Comparison of ENCODE assay signal across 8 cellular contexts in the genomic region with DNA sequence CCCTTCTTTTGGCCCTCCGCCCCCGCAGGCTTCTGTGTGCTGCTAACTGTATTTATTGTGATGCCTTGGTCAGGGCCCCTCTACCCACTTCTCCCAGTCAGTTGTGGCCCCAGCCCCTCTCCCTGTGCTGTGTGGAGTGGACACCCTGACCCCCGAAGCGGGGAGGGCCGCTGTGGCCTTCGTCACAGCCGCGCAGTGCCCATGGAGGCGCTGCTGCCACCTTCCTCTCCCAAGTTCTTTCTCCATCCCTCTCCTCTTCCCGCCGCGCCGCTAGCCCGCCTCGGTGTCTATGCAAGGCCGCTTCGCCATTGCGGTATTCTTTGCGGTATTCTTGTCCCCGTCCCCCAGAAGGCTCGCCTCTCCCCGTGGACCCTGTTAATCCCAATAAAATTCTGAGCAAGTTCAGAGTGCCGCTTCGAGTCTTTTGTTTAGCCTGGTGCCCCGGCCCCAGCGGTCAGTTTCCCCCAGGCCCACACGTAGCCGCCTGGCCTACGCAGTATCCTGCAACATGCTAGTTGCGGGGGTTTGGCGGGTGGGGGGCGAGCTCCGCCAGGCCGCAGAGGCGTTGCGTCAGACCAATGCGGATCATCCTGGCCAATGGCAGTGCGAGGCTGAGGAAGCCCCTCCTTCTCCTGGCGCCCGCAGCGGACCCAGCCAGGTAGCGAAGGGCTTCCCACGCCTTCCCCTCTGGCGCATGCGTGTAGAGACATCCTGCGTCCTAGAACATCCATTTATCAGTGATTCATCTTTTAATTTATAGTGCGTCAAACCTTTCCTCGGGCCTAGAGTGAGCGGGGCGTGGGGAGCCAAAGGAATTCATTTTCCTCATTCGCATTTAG. TPM values are rescaled to one million over a fixed set of nuclear protein-coding genes. Genes with fewer than 3 reads are reported as not detected.
DNase-seq lines count a peak whose midpoint lies in the region; ATAC-seq and TF ChIP-seq lines count a peak whose summit lies in the region.

No MANE protein-coding gene starts in this region.

- DNase-seq in DMS 273 (lab: John Stamatoyannopoulos, UW; ENCODE audit: unreplicated experiment) = peak; percentile 65
- DNase-seq in DMS 273 treated with DMSO at 0.1 percent for 48 hours (lab: John Stamatoyannopoulos, UW) = no peak
- peak; percentile 88 to 92 for DNase-seq in NCI-H2081 (lab: John Stamatoyannopoulos, UW)
- peak; percentile 61 to 76 for DNase-seq in activated CD8-positive, alpha-beta memory T cell treated with anti-CD3 and anti-CD28 coated beads for 1 hour (ENCODE audit: extremely low read depth in 1 of 2, low read depth in 1 of 2)
- DNase-seq in lung (ENCODE audit: low spot score) = peak; percentile 69
- DNase-seq in stimulated activated CD4-positive, alpha-beta T cell treated with anti-CD3 and anti-CD28 coated beads, Interleukin-4, amount 100 ng/mL, for 24 hours = peak; percentile 81
- DNase-seq in OCI-M2 (lab: John Stamatoyannopoulos, UW; ENCODE audit: unreplicated experiment) = no peak

- WGBS in ectodermal cell, 2 experiments = 27 to 28% methylated on average over 50 of the region's 51 CpGs
- WGBS in lung, 2 donors = 20 to 46% methylated on average over 49 to 51 of the region's 51 CpGs

- H3K27me3 ChIP-seq in ectodermal cell (ENCODE audit: control insufficient read depth, insufficient read depth, low read length, poor library complexity, severe bottlenecking) = no peaks in the 10 kb centered on the region
- H3K27me3 ChIP-seq in lung (ENCODE audit: control insufficient read depth, insufficient read depth) = no peaks in the 10 kb centered on the region

- no peak for TF ChIP-seq CTCF in lung (IDR thresholded peaks at IDR 0.05; ENCODE audit: control extremely low read depth, extremely low read depth)

- H3K36me3 ChIP-seq in ectodermal cell (ENCODE audit: control insufficient read depth, insufficient read depth, low read length) = peaks cover 15% of the 10 kb centered on the region
- peaks cover 3% of the 10 kb centered on the region in 2 donors for H3K36me3 ChIP-seq in lung (ENCODE audit: control insufficient read depth in 2 of 2, insufficient read depth in 2 of 2, low read length in 2 of 2)

- ATAC-seq in lung (ENCODE audit: insufficient read depth, low FRiP score) = peak; percentile 67

- H3K4me3 ChIP-seq in ectodermal cell (ENCODE audit: insufficient read depth, low read depth, low read length) = peak overlapping the region; percentile 36
- H3K4me3 ChIP-seq in lung = no peak overlapping the region

- H3K4me1 ChIP-seq in ectodermal cell (ENCODE audit: control insufficient read depth, insufficient read depth, low read length) (peaks cover 4% of the 10 kb centered on the region), lung (ENCODE audit: control insufficient read depth in 2 of 2, insufficient read depth in 2 of 2, low read length in 2 of 2) (no peaks in the 10 kb centered on the region)

- H3K27ac ChIP-seq in ectodermal cell (ENCODE audit: insufficient read depth, low read depth, low read length, poor library complexity, severe bottlenecking) (no peak overlapping the region), lung (ENCODE audit: low read depth in 1 of 2, low read length in 1 of 2) (peak overlapping the region; percentile 34 to 93)

- H3K9me3 ChIP-seq in ectodermal cell (ENCODE audit: control insufficient read depth, low read length) (no peaks in the 10 kb centered on the region), lung (ENCODE audit: control insufficient read depth in 2 of 2, insufficient read depth in 1 of 2, low read length in 1 of 2) (peaks cover 0 to 3% of the 10 kb centered on the region in 2 donors)

RNA-seq across cellular contexts. Expression of a gene that starts 5.6 kb away (rescaled TPM):
- 8.8 TPM for polyA plus RNA-seq in ectodermal cell (2013, experiment 1 of 4)
- 9.6 TPM for polyA plus RNA-seq in ectodermal cell (2013, experiment 2 of 4)
- polyA plus RNA-seq in ectodermal cell (2013, experiment 3 of 4) = 6.3 TPM
- 7.1 TPM for polyA plus RNA-seq in ectodermal cell (2013, experiment 4 of 4)
- total RNA-seq in lung = 10 to 100 TPM; 10.7 to 30.5 TPM
- 1 to 10 TPM; 1.4 to 8.6 TPM for polyA plus RNA-seq in lung

RNA-seq across cellular contexts. Expression of a gene that starts 6.2 kb away (rescaled TPM):
- 55.9 TPM for polyA plus RNA-seq in ectodermal cell (2013, experiment 1 of 4)
- 55.5 TPM for polyA plus RNA-seq in ectodermal cell (2013, experiment 2 of 4)
- polyA plus RNA-seq in ectodermal cell (2013, experiment 3 of 4) = 45.1 TPM
- 49.4 TPM for polyA plus RNA-seq in ectodermal cell (2013, experiment 4 of 4)
- 10 to 100 TPM; 20.8 to 44.0 TPM for total RNA-seq in lung
- polyA plus RNA-seq in lung = 10 to 100 TPM; 29.5 to 66.2 TPM

RNA-seq across cellular contexts. Expression of a gene that starts 39.8 kb away (rescaled TPM):
- polyA plus RNA-seq in ectodermal cell (2013, experiment 1 of 4) = 19.5 TPM
- polyA plus RNA-seq in ectodermal cell (2013, experiment 2 of 4) = 25.5 TPM
- polyA plus RNA-seq in ectodermal cell (2013, experiment 3 of 4) = 14.6 TPM
- polyA plus RNA-seq in ectodermal cell (2013, experiment 4 of 4) = 19.7 TPM
- 1 to 10 TPM; 3.1 to 4.6 TPM for total RNA-seq in lung
- polyA plus RNA-seq in lung = under 1 TPM; 0.94 to 0.96 TPM

Comparison
In these comparisons a context has a peak if more than half of its experiments do, and no peak if none do; other contexts are left out.
1. DNase-seq: peak in DMS 273 (single experiment), NCI-H2081 (2 of 2), activated CD8-positive, alpha-beta memory T cell treated with anti-CD3 and anti-CD28 coated beads for 1 hour (2 of 2), lung (single experiment) and stimulated activated CD4-positive, alpha-beta T cell treated with anti-CD3 and anti-CD28 coated beads, Interleukin-4, amount 100 ng/mL, for 24 hours (single experiment); none in DMS 273 treated with DMSO at 0.1 percent for 48 hours (single experiment) and OCI-M2 (single experiment).